Comparison of ENCODE assay signal across 8 cellular contexts in genomic region chr10:101001225-101002035, GRCh38. TPM values are rescaled to one million over a fixed set of nuclear protein-coding genes. Genes with fewer than 3 reads are reported as not detected.
A peak's percentile ranks its signal among the peaks of the same experiment; 100 is the strongest.
DNase-seq lines count a peak whose midpoint lies in the region; ATAC-seq and TF ChIP-seq lines count a peak whose summit lies in the region.

No MANE protein-coding gene starts in this region.

- peak overlapping the region; percentile 90 for H3K27ac Mint-ChIP-seq in type B pancreatic cell

- ATAC-seq in mucosa of descending colon (no peak), GM19035 (IDR thresholded peaks at IDR 0.05; ENCODE audit: unreplicated experiment) (no peak)

- H3K4me1 ChIP-seq in mucosa of descending colon (ENCODE audit: low read depth), result peaks cover 14% of the 10 kb centered on the region

- DNase-seq in CD1c-positive myeloid dendritic cell (ENCODE audit: extremely low spot score), result peak; percentile 25
- DNase-seq in RPMI7951 (ENCODE audit: low read depth), result peak; percentile 74
- peak; percentile 93 for DNase-seq in epidermal melanocyte (ENCODE audit: insufficient read length, low spot score)
- peak; percentile 71 to 85 (median 71) for DNase-seq in mucosa of descending colon
- DNase-seq in type B pancreatic cell (ENCODE audit: extremely low spot score, unreplicated experiment), result no peak
- no peak for DNase-seq in stimulated activated CD4-positive, alpha-beta T cell treated with anti-CD3 and anti-CD28 coated beads, Interleukin-4, amount 100 ng/mL, for 24 hours
- no peak for DNase-seq in stimulated activated CD4-positive, alpha-beta T cell treated with anti-CD3 and anti-CD28 coated beads, Interleukin-12 subunit alpha, Interleukin-12 subunit beta, amount 100 ng/mL, for 4 hours

- H3K4me1 Mint-ChIP-seq in type B pancreatic cell (ENCODE audit: unreplicated experiment), result peaks cover 10% of the 10 kb centered on the region

- H3K4me3 Mint-ChIP-seq in type B pancreatic cell, result peak overlapping the region; percentile 90

- peaks cover 4% of the 10 kb centered on the region for H3K36me3 ChIP-seq in mucosa of descending colon (ENCODE audit: low read depth)

- peaks cover 4% of the 10 kb centered on the region for H3K36me3 Mint-ChIP-seq in type B pancreatic cell

- no peaks in the 10 kb centered on the region for H3K9me3 ChIP-seq in mucosa of descending colon

- H3K9me3 Mint-ChIP-seq in type B pancreatic cell, result no peaks in the 10 kb centered on the region

- no peak for TF ChIP-seq CTCF in mucosa of descending colon (IDR thresholded peaks at IDR 0.05)
- TF ChIP-seq CTCF in type B pancreatic cell (conservative IDR thresholded peaks at IDR 0.05), result no peak

- intact Hi-C loops in mucosa of descending colon (cut with DNase I, micrococcal nuclease), result no loop called here

- no peaks in the 10 kb centered on the region for H3K27me3 Mint-ChIP-seq in type B pancreatic cell

- H3K4me3 ChIP-seq in mucosa of descending colon, result no peak overlapping the region

RNA-seq across cellular contexts. Expression of gene LZTS2, which starts 1.8 kb away (rescaled TPM):
- 20.3 and 29.7 TPM in 2 replicates for total RNA-seq in RPMI7951 (2014; rRNA removed; shearing (Covaris generic))
- total RNA-seq in mucosa of descending colon, result 10 to 100 TPM; 26.0 to 82.1 (median 31.5) TPM
- total RNA-seq in type B pancreatic cell (ENCODE audit: low replicate concordance), result 50.2 and 86.6 TPM in 2 replicates

RNA-seq across cellular contexts. Expression of gene TWNK, which starts 14.1 kb away (rescaled TPM):
- total RNA-seq in RPMI7951 (2014; rRNA removed; shearing (Covaris generic)), result 6.4 and 7.8 TPM in 2 replicates
- total RNA-seq in mucosa of descending colon (1 to 10 TPM; 6.0 to 7.8 (median 7.0) TPM), type B pancreatic cell (ENCODE audit: low replicate concordance) (11.3 and 19.2 TPM in 2 replicates)

RNA-seq across cellular contexts. Expression of gene MRPL43, which starts 14.1 kb away (rescaled TPM):
- total RNA-seq in RPMI7951 (2014; rRNA removed; shearing (Covaris generic)), result 79.8 and 86.3 TPM in 2 replicates
- total RNA-seq in mucosa of descending colon (10 to 100 TPM; 61.3 to 82.3 (median 71.4) TPM), type B pancreatic cell (ENCODE audit: low replicate concordance) (69.7 and 74.2 TPM in 2 replicates)

RNA-seq across cellular contexts. Expression of gene PDZD7, which starts 29.5 kb away (rescaled TPM):
- total RNA-seq in RPMI7951 (2014; rRNA removed; shearing (Covaris generic)), result 2.0 and 2.8 TPM in 2 replicates
- total RNA-seq in mucosa of descending colon, result under 1 TPM in 2 of 3 donors, not detected in 1; 0.28 to 0.43 TPM
- 1.4 and 2.0 TPM in 2 replicates for total RNA-seq in type B pancreatic cell (ENCODE audit: low replicate concordance)

RNA-seq across cellular contexts. Expression of gene SFXN3, which starts 29.6 kb away (rescaled TPM):
- total RNA-seq in RPMI7951 (2014; rRNA removed; shearing (Covaris generic)), result 115 and 125 TPM in 2 replicates
- total RNA-seq in mucosa of descending colon (10 to 100 TPM in 2 of 3 donors, 1 to 10 TPM in 1; 8.7 to 28.7 (median 28.0) TPM), type B pancreatic cell (ENCODE audit: low replicate concordance) (15.3 and 25.7 TPM in 2 replicates)

Comparison
In these comparisons a context has a peak if more than half of its experiments do, and no peak if none do; other contexts are left out.
1. DNase-seq: peak in CD1c-positive myeloid dendritic cell (single experiment), RPMI7951 (single experiment), epidermal melanocyte (single experiment) and mucosa of descending colon (3 of 3); none in type B pancreatic cell (single experiment), stimulated activated CD4-positive, alpha-beta T cell treated with anti-CD3 and anti-CD28 coated beads, Interleukin-4, amount 100 ng/mL, for 24 hours (single experiment) and stimulated activated CD4-positive, alpha-beta T cell treated with anti-CD3 and anti-CD28 coated beads, Interleukin-12 subunit alpha, Interleukin-12 subunit beta, amount 100 ng/mL, for 4 hours (single experiment).